In the genomic region with DNA sequence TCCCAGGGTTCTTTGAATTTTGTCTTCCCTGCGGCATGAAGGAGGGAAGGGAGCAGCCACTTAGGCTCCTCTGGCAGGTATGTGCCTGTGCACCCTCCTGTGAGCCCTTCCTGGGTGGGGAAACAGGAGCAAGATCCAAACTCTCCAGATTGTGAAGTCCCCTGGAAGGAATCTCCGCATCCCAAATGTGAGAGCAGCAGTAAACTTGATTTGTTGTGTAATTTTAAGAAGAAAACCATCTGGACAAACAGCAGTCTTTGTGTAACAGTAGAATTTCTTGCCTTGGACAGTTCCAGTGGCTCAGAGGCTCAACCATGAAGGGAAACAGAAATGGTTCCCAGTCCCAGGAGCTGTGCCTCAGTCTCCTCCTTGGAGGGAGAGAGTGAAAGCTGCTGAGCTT, we compare ENCODE assay signal across 5 cellular contexts.
"Had no signal": no experiment of that assay in that cellular context is flagged by ENCODE, and none has a peak within 500 bp of the region (broad histone marks: within the 10 kb centered on the region; RNA-seq: fewer than 3 reads in every experiment).

No MANE protein-coding gene starts in this region.

- H3K9me3 Mint-ChIP-seq: GM23338, IgD-negative memory B cell had no signal

- H3K27ac Mint-ChIP-seq: GM23338, H9, IgD-negative memory B cell had no signal

- H3K4me3 ChIP-seq: GM23338 had no signal

- H3K27ac ChIP-seq: HL-60 had no signal

- H3K4me3 Mint-ChIP-seq: GM23338, H9, IgD-negative memory B cell had no signal

- DNase-seq: H9, HCEC 1CT had no signal

- H3K4me1 Mint-ChIP-seq: IgD-negative memory B cell had no signal
